9 cellular contexts compared by ENCODE assay signal in the genomic region with DNA sequence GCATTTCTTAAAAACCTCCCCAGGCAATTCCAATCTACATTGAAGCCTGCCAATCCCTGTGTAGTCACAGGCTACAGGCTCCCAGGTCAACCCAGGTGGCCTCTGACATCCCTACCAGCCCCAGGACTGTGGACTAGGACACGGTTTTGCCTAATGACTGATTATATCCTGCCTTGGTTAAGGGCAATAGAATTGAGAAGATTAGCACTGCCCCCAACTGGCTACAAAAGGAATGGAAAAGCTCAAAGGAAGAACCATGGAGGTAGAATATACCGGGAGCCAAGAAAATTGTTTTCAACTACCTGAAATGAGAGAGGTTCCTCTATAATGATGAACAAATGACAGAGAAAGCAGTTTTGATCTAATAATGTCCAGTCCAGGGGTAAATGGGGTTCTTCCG.
DNase-seq lines count a peak whose midpoint lies in the region; ATAC-seq, FAIRE-seq and TF ChIP-seq lines count a peak whose summit lies in the region.
"Had no signal": no experiment of that assay in that cellular context is flagged by ENCODE, and none has a peak within 500 bp of the region (broad histone marks: within the 10 kb centered on the region; RNA-seq: fewer than 3 reads in every experiment).

No MANE protein-coding gene starts in this region.

- TF ChIP-seq POLR2A in K562 (conservative IDR thresholded peaks at IDR 0.05) = no peak

- CTCF ChIA-PET in K562 (lab: Yijun Ruan, JAX; ENCODE audit: low intra/inter-chr PET ratio) (interaction anchor here (0.7 to 1.4 kb wide), 3 partner anchors 302 to 594 kb away, joined by 3 to 5 read pairs (median 3); no protein-coding TSS in a partner anchor), T-cell (lab: Charles Lee) (interaction anchor here in 1 of 2 donors (0.6 kb wide), 1 partner anchor 276 kb away, joined by 3 read pairs; no protein-coding TSS in a partner anchor)

- BruUV-seq in K562 (replicated peaks; lab: Mats Ljungman, UMichigan) = no TSS peak

- H3K9me3 ChIP-seq in K562 (replicated peaks; ENCODE audit: control insufficient read depth, insufficient read depth, low read depth, low read length) = no peaks in the 10 kb centered on the region
- no peaks in the 10 kb centered on the region for H3K9me3 ChIP-seq in neural progenitor cell (ENCODE audit: low read depth)
- H3K9me3 ChIP-seq: MG63 had no signal

- FAIRE-seq in K562 (lab: Jason Lieb, UNC) = peak; percentile 83

- no peaks in the 10 kb centered on the region for H3K79me2 ChIP-seq in K562 (ENCODE audit: control insufficient read depth, insufficient read depth, low read length)
- H3K79me2 ChIP-seq in neural progenitor cell (ENCODE audit: low read depth) = no peaks in the 10 kb centered on the region

- H3K4me2 ChIP-seq in K562 (ENCODE audit: insufficient read depth, low read length) = no peak overlapping the region
- no peak overlapping the region for H3K4me2 ChIP-seq in neural progenitor cell

- H3K4me3 Mint-ChIP-seq in neural progenitor cell (no peak overlapping the region), T-cell (no peak overlapping the region)

- WGBS in K562 (ENCODE audit: insufficient coverage, low coverage, missing lambda C conversion rate) = 6% methylated on average over 3 of the region's 3 CpGs

- DNase-seq in GM06990 (ENCODE audit: extremely low read depth, insufficient read length) (no peak), HL-60 (ENCODE audit: low read depth in 1 of 2, low spot score in 1 of 2) (no peak), K562 (ENCODE audit: extremely low read depth in 1 of 4, low spot score in 3 of 4) (peak; percentile 22 to 49 (median 34)), neural progenitor cell (ENCODE audit: low spot score) (peak; percentile 21), T-cell (no peak), NCI-H1417 treated with DMSO at 0.1 percent for 48 hours (lab: John Stamatoyannopoulos, UW) (no peak), kidney glomerular epithelial cell (lab: John Stamatoyannopoulos, UW) (no peak), C1 segment of cervical spinal cord (lab: John Stamatoyannopoulos, UW) (no peak)
- DNase-seq: MG63 had no signal

- no peak for TF ChIP-seq EP300 in K562 (IDR thresholded peaks at IDR 0.05; ENCODE audit: low read length)

- in situ Hi-C loops in K562 (cut with MboI) = loop anchor here (10.0 kb wide), 1 partner anchor 300 kb away; no protein-coding TSS in a partner anchor

- H2AFZ ChIP-seq in K562 (ENCODE audit: low read depth, low read length) (no peak overlapping the region), neural progenitor cell (replicated peaks) (no peak overlapping the region)

- no peak overlapping the region for H3K9ac ChIP-seq in K562 (ENCODE audit: insufficient read depth in 1 of 2, low read depth in 2 of 2, low read length in 2 of 2)
- no peak overlapping the region for H3K9ac ChIP-seq in neural progenitor cell

- H3K9me1 ChIP-seq in K562 (ENCODE audit: control insufficient read depth, insufficient read depth, low read length) = no peaks in the 10 kb centered on the region

- H3K36me3 Mint-ChIP-seq in neural progenitor cell = no peaks in the 10 kb centered on the region
- no peaks in the 10 kb centered on the region for H3K36me3 Mint-ChIP-seq in T-cell

- intact Hi-C loops in K562 (cut with micrococcal nuclease) = loop anchor here (1.0 to 5.0 kb wide), 4 partner anchors 77 to 301 kb away; no protein-coding TSS in a partner anchor

- POLR2A ChIA-PET in K562 (lab: Yijun Ruan, JAX) (interaction anchor here (0.9 kb wide), 1 partner anchor 74 kb away, joined by 3 read pairs; no protein-coding TSS in a partner anchor), T-cell (lab: Charles Lee) (no interaction called here)

- H3K4me1 ChIP-seq in K562 (replicated peaks in 1 of 2; ENCODE audit: control insufficient read depth in 2 of 2, insufficient read depth in 2 of 2, low read length in 2 of 2) (no peaks in the 10 kb centered on the region), neural progenitor cell (peaks cover 3% of the 10 kb centered on the region)

- H3K4me1 Mint-ChIP-seq in neural progenitor cell (peaks cover 8% of the 10 kb centered on the region), T-cell (no peaks in the 10 kb centered on the region)

- H3K27me3 ChIP-seq in GM06990 (replicated peaks; ENCODE audit: control insufficient read depth, insufficient read depth, low read length) (no peaks in the 10 kb centered on the region), HL-60 (ENCODE audit: insufficient read depth, poor library complexity, severe bottlenecking) (no peaks in the 10 kb centered on the region), K562 (ENCODE audit: control insufficient read depth in 2 of 2, insufficient read depth in 2 of 2, low read length in 2 of 2) (no peaks in the 10 kb centered on the region), neural progenitor cell (no peaks in the 10 kb centered on the region)
- H3K27me3 ChIP-seq: MG63 had no signal

- H3F3A ChIP-seq in neural progenitor cell (ENCODE audit: low read depth) = no peaks in the 10 kb centered on the region

- H3K27ac ChIP-seq in HL-60 (replicated peaks) = no peak overlapping the region
- no peak overlapping the region for H3K27ac ChIP-seq in K562 (ENCODE audit: extremely low read depth, low read depth, low read length)
- H3K27ac ChIP-seq in neural progenitor cell = no peak overlapping the region

- no peaks in the 10 kb centered on the region for H4K20me1 ChIP-seq in K562 (replicated peaks; ENCODE audit: control insufficient read depth, insufficient read depth, low read length)
- H4K20me1 ChIP-seq in neural progenitor cell (ENCODE audit: low read depth) = no peaks in the 10 kb centered on the region

- no peak overlapping the region for H3K27ac Mint-ChIP-seq in neural progenitor cell
- no peak overlapping the region for H3K27ac Mint-ChIP-seq in T-cell

- TF ChIP-seq CTCF in GM06990 (IDR thresholded peaks at IDR 0.05; ENCODE audit: insufficient read depth, low read length, poor library complexity, severe bottlenecking) (peak; percentile 57), HL-60 (IDR thresholded peaks at IDR 0.05; ENCODE audit: insufficient read depth, low read length) (peak; percentile 17), K562 (IDR thresholded peaks at IDR 0.05 in 2 of 3, conservative IDR thresholded peaks at IDR 0.05 in 1 of 3; ENCODE audit: insufficient read depth in 2 of 3, low read depth in 1 of 3, low read length in 3 of 3) (peak; percentile 50 to 69 (median 69); a peak in 5 of 6 replicates), neural progenitor cell (IDR thresholded peaks at IDR 0.05) (peak; percentile 59)

- ATAC-seq in K562 (peak; percentile 94), T-cell (replicated peaks in 1 of 4) (no peak)

- TF ChIP-seq RAD21 in K562 (CRISPR knock-in tag; conservative IDR thresholded peaks at IDR 0.05 in 1 of 2, IDR thresholded peaks at IDR 0.05 in 1 of 2) = peak; percentile 63 to 66

- H3K9me3 Mint-ChIP-seq in neural progenitor cell = no peaks in the 10 kb centered on the region
- no peaks in the 10 kb centered on the region for H3K9me3 Mint-ChIP-seq in T-cell

- peaks cover 2% of the 10 kb centered on the region for H3K27me3 Mint-ChIP-seq in neural progenitor cell (ENCODE audit: insufficient read depth, low read depth)
- no peaks in the 10 kb centered on the region for H3K27me3 Mint-ChIP-seq in T-cell

- H3K36me3 ChIP-seq in GM06990 (ENCODE audit: control insufficient read depth, insufficient read depth, low read length) = no peaks in the 10 kb centered on the region
- H3K36me3 ChIP-seq in K562 (ENCODE audit: control insufficient read depth, insufficient read depth, low read length) = no peaks in the 10 kb centered on the region
- H3K36me3 ChIP-seq in neural progenitor cell = no peaks in the 10 kb centered on the region
- H3K36me3 ChIP-seq: MG63 had no signal

- H3K4me3 ChIP-seq in GM06990 (replicated peaks; ENCODE audit: low read depth, low read length) (no peak overlapping the region), HL-60 (replicated peaks; ENCODE audit: insufficient read depth, low read length) (no peak overlapping the region), K562 (no peak overlapping the region), neural progenitor cell (no peak overlapping the region)
- H3K4me3 ChIP-seq: MG63 had no signal

TF ChIP-seq in K562, 482 proteins besides CTCF, POLR2A, EP300 and RAD21 (continues in another document):
- TF ChIP-seq, protein P1, sequence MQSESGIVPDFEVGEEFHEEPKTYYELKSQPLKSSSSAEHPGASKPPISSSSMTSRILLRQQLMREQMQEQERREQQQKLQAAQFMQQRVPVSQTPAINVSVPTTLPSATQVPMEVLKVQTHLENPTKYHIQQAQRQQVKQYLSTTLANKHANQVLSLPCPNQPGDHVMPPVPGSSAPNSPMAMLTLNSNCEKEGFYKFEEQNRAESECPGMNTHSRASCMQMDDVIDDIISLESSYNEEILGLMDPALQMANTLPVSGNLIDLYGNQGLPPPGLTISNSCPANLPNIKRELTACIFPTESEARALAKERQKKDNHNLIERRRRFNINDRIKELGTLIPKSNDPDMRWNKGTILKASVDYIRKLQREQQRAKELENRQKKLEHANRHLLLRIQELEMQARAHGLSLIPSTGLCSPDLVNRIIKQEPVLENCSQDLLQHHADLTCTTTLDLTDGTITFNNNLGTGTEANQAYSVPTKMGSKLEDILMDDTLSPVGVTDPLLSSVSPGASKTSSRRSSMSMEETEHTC (IDR thresholded peaks at IDR 0.05) = no peak
- TF ChIP-seq RB1 (IDR thresholded peaks at IDR 0.05; ENCODE audit: low read depth) (0 out of 2 replicates have a peak, but pooled peaks have one; percentile 27), SMC3 (conservative IDR thresholded peaks at IDR 0.05; ENCODE audit: insufficient read depth, low read depth, low read length) (peak; percentile 58), ELF4 (CRISPR knock-in tag; IDR thresholded peaks at IDR 0.05) (no peak)
- TF ChIP-seq, protein P2, sequence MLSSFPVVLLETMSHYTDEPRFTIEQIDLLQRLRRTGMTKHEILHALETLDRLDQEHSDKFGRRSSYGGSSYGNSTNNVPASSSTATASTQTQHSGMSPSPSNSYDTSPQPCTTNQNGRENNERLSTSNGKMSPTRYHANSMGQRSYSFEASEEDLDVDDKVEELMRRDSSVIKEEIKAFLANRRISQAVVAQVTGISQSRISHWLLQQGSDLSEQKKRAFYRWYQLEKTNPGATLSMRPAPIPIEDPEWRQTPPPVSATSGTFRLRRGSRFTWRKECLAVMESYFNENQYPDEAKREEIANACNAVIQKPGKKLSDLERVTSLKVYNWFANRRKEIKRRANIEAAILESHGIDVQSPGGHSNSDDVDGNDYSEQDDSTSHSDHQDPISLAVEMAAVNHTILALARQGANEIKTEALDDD (IDR thresholded peaks at IDR 0.05) = peak; percentile 32; the same call in 1 of the 2 replicates

Comparison
In these comparisons a context has a peak if more than half of its experiments do, and no peak if none do; other contexts are left out.
1. DNase-seq: peak in K562 (4 of 4) and neural progenitor cell (single experiment); none in GM06990 (single experiment), HL-60 (0 of 2), T-cell (0 of 34), NCI-H1417 treated with DMSO at 0.1 percent for 48 hours (single experiment), kidney glomerular epithelial cell (single experiment) and C1 segment of cervical spinal cord (0 of 14).
2. CTCF ChIP-seq: peak in every context shown above with its lines; median percentile 69 in K562; 59 in neural progenitor cell; 57 in GM06990; 17 in HL-60.